In genomic region chr7:55050286-55050685, GRCh38 we compare ENCODE assay signal across 13 cellular contexts. TPM values are rescaled to one million over a fixed set of nuclear protein-coding genes. Genes with fewer than 3 reads are reported as not detected.
DNase-seq lines count a peak whose midpoint lies in the region; ATAC-seq and TF ChIP-seq lines count a peak whose summit lies in the region.
"Had no signal": no experiment of that assay in that cellular context is flagged by ENCODE, and none has a peak within 500 bp of the region (broad histone marks: within the 10 kb centered on the region; RNA-seq: fewer than 3 reads in every experiment).

No MANE protein-coding gene starts in this region.

- H3K36me3 ChIP-seq in BJ (ENCODE audit: control insufficient read depth, insufficient read depth, low read length) (no peaks in the 10 kb centered on the region), PC-9 (ENCODE audit: low read depth) (peaks cover 42% of the 10 kb centered on the region)
- H3K36me3 ChIP-seq: SJSA1 had no signal

- no peak overlapping the region for H2AFZ ChIP-seq in PC-9

- H3K27ac ChIP-seq in PC-9, result peak overlapping the region; percentile 82; the same call in 1 of the 2 replicates
- H3K27ac ChIP-seq: SJSA1 had no signal

- peaks cover 98% of the 10 kb centered on the region for H3K79me2 ChIP-seq in PC-9 (ENCODE audit: low read depth)

- no peaks in the 10 kb centered on the region for H3K9me2 ChIP-seq in PC-9 (ENCODE audit: insufficient read depth)

- intact Hi-C loops in PC-9 (cut with micrococcal nuclease; ENCODE audit: unreplicated experiment), result no loop called here

- H3K27me3 ChIP-seq in BJ (ENCODE audit: control insufficient read depth, insufficient read depth, low read length) (no peaks in the 10 kb centered on the region), PC-9 (ENCODE audit: insufficient read depth, low read depth) (no peaks in the 10 kb centered on the region)
- H3K27me3 ChIP-seq: SJSA1 had no signal

- POLR2A ChIA-PET in BJ (lab: Charles Lee) (no interaction called here), PC-9 (lab: Charles Lee; ENCODE audit: unreplicated experiment) (no interaction called here)

- DNase-seq in BJ (ENCODE audit: low read depth) (no peak), HFFc6 (no peak), PC-9 (no peak), glutamatergic neuron (no peak), SIG-M5 treated with dmso at 0.1 percent for 504 hours (lab: John Stamatoyannopoulos, UW; ENCODE audit: unreplicated experiment) (no peak), mesothelial cell of epicardium (ENCODE audit: low spot score in 2 of 2, unreplicated experiment in 2 of 2) (no peak)
- DNase-seq: GF-D8; retina; stimulated activated CD4-positive, alpha-beta T cell treated with anti-CD3 and anti-CD28 coated beads, Interleukin-4, amount 100 ng/mL, for 1 hour had no signal

- CTCF ChIA-PET in BJ (lab: Yijun Ruan, JAX), result interaction anchor here (0.7 to 4.6 kb wide), 6 partner anchors 13 to 276 kb away, joined by 3 to 34 read pairs (median 3); no protein-coding TSS in a partner anchor
- CTCF ChIA-PET in PC-9 (lab: Charles Lee), result no interaction called here

- peaks cover 88% of the 10 kb centered on the region for H3F3A ChIP-seq in PC-9 (ENCODE audit: insufficient read depth, low read depth)

- H3K36me3 Mint-ChIP-seq in HFFc6 (ENCODE audit: low read depth) (peaks cover 16% of the 10 kb centered on the region), glutamatergic neuron (ENCODE audit: unreplicated experiment) (no peaks in the 10 kb centered on the region), mesothelial cell of epicardium (no peaks in the 10 kb centered on the region)
- H3K36me3 Mint-ChIP-seq: stimulated activated memory B cell treated with anti-CD40 and anti-IgM and Interleukin-4, amounts not matched to agents 10 μg/mL and 1 μg/mL and 100 μg/mL, for 72 hours had no signal

- no peak overlapping the region for H3K4me2 ChIP-seq in PC-9

- no peak for ATAC-seq in GM18519 (IDR thresholded peaks at IDR 0.05; ENCODE audit: low FRiP score, unreplicated experiment)
- ATAC-seq in HG03039 (IDR thresholded peaks at IDR 0.05; ENCODE audit: unreplicated experiment), result no peak
- ATAC-seq: stimulated activated memory B cell treated with anti-CD40 and anti-IgM and Interleukin-4, amounts not matched to agents 10 μg/mL and 1 μg/mL and 100 μg/mL, for 72 hours had no signal

- H3K4me3 ChIP-seq in BJ (ENCODE audit: low read depth, low read length), result no peak overlapping the region
- no peak overlapping the region for H3K4me3 ChIP-seq in PC-9
- H3K4me3 ChIP-seq: SJSA1 had no signal

- BruUV-seq in PC-9 (replicated peaks; lab: Mats Ljungman, UMichigan), result no TSS peak

- peaks cover 2% of the 10 kb centered on the region; the same call in 1 of the 2 replicates for H3K27me3 Mint-ChIP-seq in HFFc6 (ENCODE audit: insufficient read depth)
- peaks cover 4% of the 10 kb centered on the region for H3K27me3 Mint-ChIP-seq in glutamatergic neuron (ENCODE audit: unreplicated experiment)
- no peaks in the 10 kb centered on the region for H3K27me3 Mint-ChIP-seq in mesothelial cell of epicardium (ENCODE audit: low read depth)

- H4K20me1 ChIP-seq in PC-9 (ENCODE audit: insufficient read depth), result peaks cover 31% of the 10 kb centered on the region

- no peaks in the 10 kb centered on the region for H3K9me3 ChIP-seq in PC-9 (ENCODE audit: insufficient read depth, low read depth)
- H3K9me3 ChIP-seq: SJSA1 had no signal

- H3K4me3 Mint-ChIP-seq in HFFc6 (no peak overlapping the region), glutamatergic neuron (ENCODE audit: unreplicated experiment) (no peak overlapping the region), mesothelial cell of epicardium (no peak overlapping the region)
- H3K4me3 Mint-ChIP-seq: stimulated activated memory B cell treated with anti-CD40 and anti-IgM and Interleukin-4, amounts not matched to agents 10 μg/mL and 1 μg/mL and 100 μg/mL, for 72 hours had no signal

- H3K27ac Mint-ChIP-seq in HFFc6 (peak overlapping the region; percentile 100), glutamatergic neuron (ENCODE audit: unreplicated experiment) (peak overlapping the region; percentile 46), mesothelial cell of epicardium (no peak overlapping the region)
- H3K27ac Mint-ChIP-seq: stimulated activated memory B cell treated with anti-CD40 and anti-IgM and Interleukin-4, amounts not matched to agents 10 μg/mL and 1 μg/mL and 100 μg/mL, for 72 hours had no signal

- peak; percentile 30; the same call in 1 of the 2 replicates for TF ChIP-seq CTCF in BJ (IDR thresholded peaks at IDR 0.05; ENCODE audit: insufficient read depth, low read depth, low read length)
- TF ChIP-seq CTCF in HFFc6 (IDR thresholded peaks at IDR 0.05), result peak; percentile 45; the same call in 1 of the 2 replicates
- TF ChIP-seq CTCF in PC-9 (conservative IDR thresholded peaks at IDR 0.05), result no peak
- TF ChIP-seq CTCF in glutamatergic neuron (IDR thresholded peaks at IDR 0.05; ENCODE audit: partially characterized antibody, unreplicated experiment), result no peak
- TF ChIP-seq CTCF in mesothelial cell of epicardium (IDR thresholded peaks at IDR 0.05; ENCODE audit: unreplicated experiment), result no peak

- peaks cover 88% of the 10 kb centered on the region for H3K4me1 ChIP-seq in PC-9 (replicated peaks; ENCODE audit: insufficient read depth)

- no peaks in the 10 kb centered on the region for H3K9me3 Mint-ChIP-seq in HFFc6
- H3K9me3 Mint-ChIP-seq in glutamatergic neuron (ENCODE audit: unreplicated experiment), result peaks cover 9% of the 10 kb centered on the region
- no peaks in the 10 kb centered on the region for H3K9me3 Mint-ChIP-seq in mesothelial cell of epicardium
- H3K9me3 Mint-ChIP-seq: stimulated activated memory B cell treated with anti-CD40 and anti-IgM and Interleukin-4, amounts not matched to agents 10 μg/mL and 1 μg/mL and 100 μg/mL, for 72 hours had no signal

- peaks cover 94% of the 10 kb centered on the region for H3K4me1 Mint-ChIP-seq in HFFc6 (ENCODE audit: low read depth)
- H3K4me1 Mint-ChIP-seq in glutamatergic neuron (ENCODE audit: low read depth, unreplicated experiment), result peaks cover 11% of the 10 kb centered on the region
- peaks cover 21% of the 10 kb centered on the region for H3K4me1 Mint-ChIP-seq in mesothelial cell of epicardium
- H3K4me1 Mint-ChIP-seq: stimulated activated memory B cell treated with anti-CD40 and anti-IgM and Interleukin-4, amounts not matched to agents 10 μg/mL and 1 μg/mL and 100 μg/mL, for 72 hours had no signal

RNA-seq across cellular contexts. Expression of gene EGFR, which starts 31.5 kb away (rescaled TPM):
- 22.9 and 34.0 TPM in 2 replicates for polyA plus RNA-seq in BJ (2011; rRNA removed)
- 57.6 and 66.4 TPM in 2 replicates for polyA minus RNA-seq in BJ (2011; rRNA and poly(A)+ RNA removed)
- 10 to 100 TPM; 69.9 to 87.2 (median 77.0) TPM for total RNA-seq in HFFc6 (2021; fragmentation: NEBNext Ultra II Directional; extraction: Animal tissue kit (Norgen Biotek cat#: 25700))
- total RNA-seq in PC-9 (2021), result 324 and 342 TPM in 2 replicates
- total RNA-seq in glutamatergic neuron (ENCODE audit: unreplicated experiment), result 12.8 TPM
- total RNA-seq in mesothelial cell of epicardium, result 16.3 to 19.4 TPM (median 18.6 TPM) in 3 replicates

Comparison
In these comparisons a context has a peak if more than half of its experiments do, and no peak if none do; other contexts are left out.
1. CTCF ChIP-seq: peak in BJ (single experiment) and HFFc6 (single experiment); none in PC-9 (single experiment), glutamatergic neuron (single experiment) and mesothelial cell of epicardium (single experiment).